In the genomic region with DNA sequence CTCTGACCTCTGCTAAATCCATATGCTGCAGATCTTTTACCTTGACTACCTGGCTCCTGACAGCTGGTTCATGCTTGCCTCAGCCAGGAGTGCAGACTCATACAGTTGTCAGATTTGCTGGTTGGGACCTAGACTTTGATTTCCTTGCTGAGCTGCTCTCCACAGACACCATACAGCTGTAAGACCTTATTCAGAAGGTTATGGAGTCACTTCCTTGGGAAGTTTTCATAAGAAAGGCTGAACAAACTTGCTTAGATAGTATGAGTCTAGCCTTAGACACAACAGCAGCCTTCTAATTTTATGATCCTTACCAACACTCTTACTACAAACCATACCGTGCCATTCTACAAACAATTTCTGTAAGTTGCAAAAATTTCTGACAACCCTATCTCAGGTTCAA, we compare ENCODE assay signal across 19 cellular contexts.
A peak's percentile ranks its signal among the peaks of the same experiment; 100 is the strongest.
DNase-seq lines count a peak whose midpoint lies in the region; ATAC-seq, FAIRE-seq and TF ChIP-seq lines count a peak whose summit lies in the region.
"Had no signal": no experiment of that assay in that cellular context is flagged by ENCODE, and none has a peak within 500 bp of the region (broad histone marks: within the 10 kb centered on the region; RNA-seq: fewer than 3 reads in every experiment).

No MANE protein-coding gene starts in this region.

- CTCF ChIA-PET in endothelial cell of umbilical vein (lab: Charles Lee), result interaction anchor here (0.7 to 1.5 kb wide), 4 partner anchors 82 to 209 kb away, joined by 3 to 5 read pairs (median 4); partner anchors contain the start of gene EDN1

- peak; percentile 38 to 85 for ATAC-seq in right cardiac atrium
- ATAC-seq in GM18511 (IDR thresholded peaks at IDR 0.05; ENCODE audit: unreplicated experiment), result no peak
- ATAC-seq: A549, GM23338 had no signal

- H3K4me1 ChIP-seq in right cardiac atrium (ENCODE audit: control insufficient read depth, insufficient read depth, low read length) (peaks cover 2% of the 10 kb centered on the region), left ventricle myocardium inferior (peaks cover 4% of the 10 kb centered on the region), endothelial cell of umbilical vein (ENCODE audit: control insufficient read depth, extremely low read depth, insufficient read depth, low read length) (peaks cover 26% of the 10 kb centered on the region)

- H3K79me2 ChIP-seq in endothelial cell of umbilical vein (ENCODE audit: control insufficient read depth, insufficient read depth, low read length), result no peaks in the 10 kb centered on the region

- intact Hi-C loops in right cardiac atrium (cut with DNase I) (loop anchor here in 1 of 4 donors (5.0 kb wide), 1 partner anchor 209 kb away; no protein-coding TSS in a partner anchor), left ventricle myocardium inferior (cut with micrococcal nuclease) (no loop called here), endothelial cell of umbilical vein (cut with micrococcal nuclease) (loop anchor here (1.0 to 5.0 kb wide), 4 partner anchors 80 to 194 kb away; no protein-coding TSS in a partner anchor)

- no peaks in the 10 kb centered on the region for H3K9me1 ChIP-seq in endothelial cell of umbilical vein (replicated peaks; ENCODE audit: control insufficient read depth, extremely low read depth, insufficient read depth, low read length)

- 92% methylated on average over 1 of the region's 1 CpG for WGBS in right cardiac atrium

- H3K9ac ChIP-seq in endothelial cell of umbilical vein (replicated peaks; ENCODE audit: extremely low read depth, insufficient read depth, low read length), result peak overlapping the region; percentile 58

- H3K36me3 ChIP-seq in left ventricle myocardium inferior (no peaks in the 10 kb centered on the region), endothelial cell of umbilical vein (ENCODE audit: control insufficient read depth in 2 of 2, extremely low read depth in 1 of 2, insufficient read depth in 2 of 2, low read length in 2 of 2) (no peaks in the 10 kb centered on the region)

- TF ChIP-seq CTCF in left ventricle myocardium inferior (IDR thresholded peaks at IDR 0.05; ENCODE audit: borderline replicate concordance) (no peak), cardiac fibroblast (IDR thresholded peaks at IDR 0.05; ENCODE audit: low read depth, low read length) (no peak), endothelial cell of umbilical vein (IDR thresholded peaks at IDR 0.05; ENCODE audit: extremely low read depth in 1 of 2, insufficient read depth in 1 of 2, low read depth in 1 of 2, low read length in 2 of 2) (no peak)

- dilution Hi-C loops in endothelial cell of umbilical vein (cut with MboI; ENCODE audit: extremely low pct_ligation_motif_present, low sequenced_read_pairs), result no loop called here

- DNase-seq in right cardiac atrium (no peak), left ventricle myocardium inferior (no peak), cardiac fibroblast (ENCODE audit: low read depth in 2 of 2) (peak; percentile 5 to 11), endothelial cell of umbilical vein (ENCODE audit: low read depth, low spot score) (peak; percentile 89), pulmonary artery endothelial cell (ENCODE audit: low read depth, low spot score) (peak; percentile 66), CD1c-positive myeloid dendritic cell (ENCODE audit: extremely low spot score) (no peak), NCI-H2081 treated with DMSO at 0.1 percent for 48 hours (lab: John Stamatoyannopoulos, UW) (no peak)
- DNase-seq: AML-193; CD4-positive, alpha-beta memory T cell; DMS153; DMS79; GDM1; H7 had no signal

- H3K27me3 ChIP-seq in right cardiac atrium (ENCODE audit: control insufficient read depth, insufficient read depth) (no peaks in the 10 kb centered on the region), left ventricle myocardium inferior (ENCODE audit: low read depth) (no peaks in the 10 kb centered on the region), endothelial cell of umbilical vein (ENCODE audit: control insufficient read depth in 2 of 2, insufficient read depth in 2 of 2, low read length in 2 of 2) (no peaks in the 10 kb centered on the region)

- H3K27ac ChIP-seq in right cardiac atrium (ENCODE audit: low read length) (no peak overlapping the region), left ventricle myocardium inferior (replicated peaks) (no peak overlapping the region), endothelial cell of umbilical vein (ENCODE audit: insufficient read depth, low read depth, low read length) (peak overlapping the region; percentile 85)
- H3K27ac ChIP-seq: 22Rv1, C4-2B had no signal

- H3K9me3 ChIP-seq in right cardiac atrium (ENCODE audit: control insufficient read depth, low read length) (no peaks in the 10 kb centered on the region), left ventricle myocardium inferior (replicated peaks) (no peaks in the 10 kb centered on the region), endothelial cell of umbilical vein (replicated peaks; ENCODE audit: control insufficient read depth, insufficient read depth, low read length) (no peaks in the 10 kb centered on the region)
- H3K9me3 ChIP-seq: A549 had no signal

- peak; percentile 97 for FAIRE-seq in endothelial cell of umbilical vein (lab: Jason Lieb, UNC)
- FAIRE-seq: A549, GM18507 had no signal

- TF ChIP-seq POLR2A in endothelial cell of umbilical vein (IDR thresholded peaks at IDR 0.05; ENCODE audit: low read depth, low read length), result peak; percentile 73

- no peaks in the 10 kb centered on the region for H4K20me1 ChIP-seq in endothelial cell of umbilical vein (replicated peaks; ENCODE audit: control insufficient read depth, extremely low read depth, insufficient read depth, low read length)

- H2AFZ ChIP-seq in endothelial cell of umbilical vein (ENCODE audit: low read depth, low read length), result no peak overlapping the region

- H3K4me3 ChIP-seq in right cardiac atrium (ENCODE audit: low read length), result no peak overlapping the region
- no peak overlapping the region for H3K4me3 ChIP-seq in left ventricle myocardium inferior
- H3K4me3 ChIP-seq in cardiac fibroblast (replicated peaks in 1 of 2; ENCODE audit: low read depth in 2 of 2, low read length in 2 of 2), result no peak overlapping the region
- H3K4me3 ChIP-seq in endothelial cell of umbilical vein (replicated peaks in 1 of 3; ENCODE audit: insufficient read depth in 1 of 3, low read depth in 1 of 3, low read length in 3 of 3), result no peak overlapping the region
- H3K4me3 ChIP-seq: A549, GM23338 had no signal

- BruUV-seq in endothelial cell of umbilical vein (replicated peaks; lab: Mats Ljungman, UMichigan), result no TSS peak

- POLR2A ChIA-PET in endothelial cell of umbilical vein (lab: Charles Lee), result interaction anchor here (0.7 to 0.8 kb wide), 2 partner anchors 152 to 195 kb away, joined by 3 to 8 read pairs; no protein-coding TSS in a partner anchor

- H3K4me2 ChIP-seq in endothelial cell of umbilical vein (ENCODE audit: insufficient read depth, low read length), result peak overlapping the region; percentile 27
- H3K4me2 ChIP-seq: A549, GM23338 had no signal

TF ChIP-seq in endothelial cell of umbilical vein, 7 proteins besides CTCF, POLR2A, EP300 and RAD21:
- TF ChIP-seq JUN (IDR thresholded peaks at IDR 0.05; ENCODE audit: borderline replicate concordance, insufficient read depth, insufficient read length, low read depth), result peak; percentile 47
- TF ChIP-seq POLR2AphosphoS5 (IDR thresholded peaks at IDR 0.05; ENCODE audit: insufficient read depth, low read depth, low read length), result peak; percentile 93
- no peak for TF ChIP-seq EZH2 (IDR thresholded peaks at IDR 0.05; ENCODE audit: borderline replicate concordance, low read depth, low read length, severe bottlenecking)
- peak; percentile 72 for TF ChIP-seq GATA2 (IDR thresholded peaks at IDR 0.05; ENCODE audit: insufficient read depth, insufficient read length, low read depth, low read length)
- no peak for TF ChIP-seq MYC (IDR thresholded peaks at IDR 0.05; ENCODE audit: low read depth, low read length)
- TF ChIP-seq FOS (IDR thresholded peaks at IDR 0.05; ENCODE audit: borderline replicate concordance, insufficient read depth, low read length), result peak; percentile 62

Comparison
In these comparisons a context has a peak if more than half of its experiments do, and no peak if none do; other contexts are left out.
1. DNase-seq: peak in cardiac fibroblast (2 of 2), endothelial cell of umbilical vein (single experiment) and pulmonary artery endothelial cell (single experiment); none in right cardiac atrium (0 of 3), left ventricle myocardium inferior (single experiment), CD1c-positive myeloid dendritic cell (single experiment) and NCI-H2081 treated with DMSO at 0.1 percent for 48 hours (single experiment).